ENCODE assay signal across 12 cellular contexts in the genomic region with DNA sequence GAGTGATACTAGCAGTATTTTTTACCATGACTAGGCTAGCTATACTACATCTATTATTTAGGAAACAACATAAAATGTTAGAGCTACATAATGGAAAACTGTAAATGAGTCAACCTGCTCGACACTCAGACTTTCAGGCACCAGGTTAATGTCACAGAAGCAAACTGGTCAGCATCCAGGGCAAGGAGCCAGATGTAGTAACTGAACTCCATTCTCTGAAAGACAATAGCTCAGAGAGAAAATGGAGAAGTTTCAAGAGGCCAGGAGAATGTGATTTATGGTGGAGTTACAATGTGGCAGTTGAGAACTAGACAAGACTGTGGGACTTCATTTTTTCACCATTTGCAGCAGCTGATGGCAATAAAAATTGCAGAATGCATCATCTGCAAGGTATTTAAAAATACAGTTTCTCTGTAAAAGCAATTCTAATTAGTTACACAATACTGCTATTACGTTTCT.
A peak's percentile ranks its signal among the peaks of the same experiment; 100 is the strongest.
DNase-seq lines count a peak whose midpoint lies in the region; ATAC-seq and TF ChIP-seq lines count a peak whose summit lies in the region.
"Had no signal": no experiment of that assay in that cellular context is flagged by ENCODE, and none has a peak within 500 bp of the region (broad histone marks: within the 10 kb centered on the region; RNA-seq: fewer than 3 reads in every experiment).

No MANE protein-coding gene starts in this region.

- peaks cover 6% of the 10 kb centered on the region; the same call in 1 of the 2 replicates for H3K4me1 Mint-ChIP-seq in HFFc6 (ENCODE audit: low read depth)

- no peak for ATAC-seq in HG02938 (IDR thresholded peaks at IDR 0.05; ENCODE audit: unreplicated experiment)
- ATAC-seq in esophagus mucosa = no peak
- ATAC-seq: Panc1 had no signal

- peaks cover 32% of the 10 kb centered on the region for H3K9me3 Mint-ChIP-seq in HFFc6

- peaks cover 31% of the 10 kb centered on the region for H3K36me3 Mint-ChIP-seq in HFFc6 (ENCODE audit: low read depth)

- H3K27me3 Mint-ChIP-seq in HFFc6 (ENCODE audit: insufficient read depth) = no peaks in the 10 kb centered on the region; the same call in 1 of the 2 replicates
- H3K27me3 Mint-ChIP-seq: stimulated activated naive CD8-positive, alpha-beta T cell treated with anti-CD3 and anti-CD28 coated beads, Interleukin-15, Interleukin-2, amounts not matched to agents 100 ng/mL and 50 ng/mL, for 24 hours had no signal

- H3K4me3 Mint-ChIP-seq in HFFc6 = peak overlapping the region; percentile 50; the same call in 1 of the 2 replicates
- H3K4me3 Mint-ChIP-seq: stimulated activated naive CD8-positive, alpha-beta T cell treated with anti-CD3 and anti-CD28 coated beads, Interleukin-15, Interleukin-2, amounts not matched to agents 100 ng/mL and 50 ng/mL, for 24 hours had no signal

- H3K4me3 ChIP-seq in fibroblast of pulmonary artery (replicated peaks; ENCODE audit: low read depth, low read length) = no peak overlapping the region
- H3K4me3 ChIP-seq: skin epidermis had no signal

- peak; percentile 92 for DNase-seq in A172 (ENCODE audit: low spot score)
- peak; percentile 96 for DNase-seq in HFFc6
- peak; percentile 50 for DNase-seq in NCI-H774 (lab: John Stamatoyannopoulos, UW)
- DNase-seq in fibroblast of pulmonary artery (ENCODE audit: low read depth) = peak; percentile 50
- DNase-seq in effector CD8-positive, alpha-beta T cell (lab: John Stamatoyannopoulos, UW) = no peak
- DNase-seq in NAMALWA (ENCODE audit: low spot score) = no peak
- DNase-seq: activated CD4-positive, alpha-beta T cell treated with anti-CD3 and anti-CD28 coated beads, Interleukin-2, amount 50 U/mL, for 48 hours had no signal

- TF ChIP-seq CTCF in HFFc6 (IDR thresholded peaks at IDR 0.05) = no peak
- no peak for TF ChIP-seq CTCF in fibroblast of pulmonary artery (IDR thresholded peaks at IDR 0.05; ENCODE audit: low read length, missing control alignments)

- peak overlapping the region; percentile 88 for H3K27ac Mint-ChIP-seq in HFFc6
- H3K27ac Mint-ChIP-seq: stimulated activated naive CD8-positive, alpha-beta T cell treated with anti-CD3 and anti-CD28 coated beads, Interleukin-15, Interleukin-2, amounts not matched to agents 100 ng/mL and 50 ng/mL, for 24 hours had no signal

Comparison
In these comparisons a context has a peak if more than half of its experiments do, and no peak if none do; other contexts are left out.
1. DNase-seq: peak in A172 (single experiment), HFFc6 (single experiment), NCI-H774 (single experiment) and fibroblast of pulmonary artery (single experiment); none in effector CD8-positive, alpha-beta T cell (single experiment) and NAMALWA (single experiment).